ENCODE assay signal across 2 cellular contexts in the genomic region with DNA sequence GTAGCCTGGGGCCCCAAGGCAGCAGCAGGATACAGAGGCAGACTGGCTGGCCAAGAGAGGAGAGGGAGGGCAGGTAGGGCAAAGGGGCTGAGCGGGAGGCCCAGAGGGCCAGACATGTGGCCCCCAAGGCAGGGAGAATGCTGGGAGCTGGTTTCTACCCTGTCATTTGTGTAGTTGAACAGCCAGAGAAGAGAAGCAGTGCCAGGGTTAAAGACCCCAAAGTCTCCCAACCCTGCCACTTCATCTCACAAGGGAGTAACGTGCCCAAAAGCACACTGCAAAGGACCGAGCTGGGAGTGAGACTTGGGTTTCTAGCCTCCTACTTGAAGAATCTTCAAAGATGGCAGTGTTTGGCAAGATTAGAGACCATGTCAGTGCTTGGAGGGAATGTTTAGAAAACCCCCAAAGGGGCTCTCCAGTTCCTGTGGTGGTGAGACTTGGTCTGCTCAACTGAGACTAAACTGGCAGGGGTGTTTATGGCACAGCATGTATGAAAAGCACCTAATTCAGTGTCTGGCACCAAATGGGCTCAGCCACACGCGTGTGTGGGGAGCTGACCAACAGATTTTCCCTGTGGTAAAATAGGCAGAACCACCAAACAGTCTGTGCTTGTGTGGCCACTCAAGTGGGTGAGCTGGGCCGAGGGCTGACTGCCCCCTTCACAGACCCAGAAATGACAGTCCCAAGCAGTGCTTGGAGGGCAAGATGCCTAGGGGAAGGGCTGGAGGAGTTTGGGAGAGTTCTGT.
TF ChIP-seq lines count a peak whose summit lies in the region.

No MANE protein-coding gene starts in this region.

TF ChIP-seq in HepG2, 621 proteins besides CTCF, POLR2A, EP300 and RAD21:
- TF ChIP-seq ZNF354B (CRISPR knock-in tag; IDR thresholded peaks at IDR 0.05) = no peak
- no peak for TF ChIP-seq MAFK (conservative IDR thresholded peaks at IDR 0.05 in 1 of 2, IDR thresholded peaks at IDR 0.05 in 1 of 2; ENCODE audit: low read length in 2 of 2)
- peak; percentile 25 for TF ChIP-seq RBM22 (optimal IDR thresholded peaks at IDR 0.05; ENCODE audit: low read length)

TF ChIP-seq in K562, 482 proteins besides CTCF, POLR2A, EP300 and RAD21 (continues in another document):
- TF ChIP-seq ZNF696 (CRISPR knock-in tag; conservative IDR thresholded peaks at IDR 0.05) (no peak), POLR3A (IDR thresholded peaks at IDR 0.05; ENCODE audit: borderline replicate concordance, extremely low read depth, insufficient read depth, insufficient read length) (no peak), FOXP4 (CRISPR knock-in tag; IDR thresholded peaks at IDR 0.05; ENCODE audit: borderline replicate concordance) (peak; percentile 57; the same call in 1 of the 2 replicates), ZNF217 (CRISPR knock-in tag; IDR thresholded peaks at IDR 0.05) (0 out of 2 replicates have a peak, but pooled peaks have one; percentile 39), RBM22 (IDR thresholded peaks at IDR 0.05; ENCODE audit: low read depth, low read length, poor library complexity, severe bottlenecking) (peak; percentile 40), GTF3C2 (IDR thresholded peaks at IDR 0.05; ENCODE audit: borderline replicate concordance, extremely low read depth, insufficient read length) (no peak), ZNF274 (IDR thresholded peaks at IDR 0.05; ENCODE audit: borderline replicate concordance, low read depth, low read length) (no peak), RNF219 (CRISPR knock-in tag; IDR thresholded peaks at IDR 0.05) (no peak), CREB3 (tag; conservative IDR thresholded peaks at IDR 0.05; ENCODE audit: low read depth) (no peak), HMBOX1 (IDR thresholded peaks at IDR 0.05) (no peak), ESRRB (CRISPR knock-in tag; IDR thresholded peaks at IDR 0.05; ENCODE audit: borderline replicate concordance) (no peak), DEAF1 (CRISPR knock-in tag; IDR thresholded peaks at IDR 0.05) (no peak), ZBTB17 (CRISPR knock-in tag; IDR thresholded peaks at IDR 0.05) (no peak), NR4A1 (CRISPR knock-in tag; IDR thresholded peaks at IDR 0.05) (no peak), NR4A1 (tag; IDR thresholded peaks at IDR 0.05) (no peak), ZNF23 (CRISPR knock-in tag; IDR thresholded peaks at IDR 0.05) (no peak), MYC (IDR thresholded peaks at IDR 0.05; ENCODE audit: low read depth, low read length) (no peak), MYC (CRISPR knock-in tag; IDR thresholded peaks at IDR 0.05; ENCODE audit: borderline replicate concordance, low read depth) (0 out of 2 replicates have a peak, but pooled peaks have one; percentile 36), MYBL2 (IDR thresholded peaks at IDR 0.05; ENCODE audit: low read depth) (no peak), MYBL2 (CRISPR knock-in tag; IDR thresholded peaks at IDR 0.05; ENCODE audit: borderline replicate concordance) (0 out of 2 replicates have a peak, but pooled peaks have one; percentile 18), STAG1 (CRISPR knock-in tag; IDR thresholded peaks at IDR 0.05; ENCODE audit: borderline replicate concordance) (0 out of 2 replicates have a peak, but pooled peaks have one; percentile 5), MED1 (CRISPR knock-in tag; IDR thresholded peaks at IDR 0.05; ENCODE audit: borderline replicate concordance) (peak; percentile 7; the same call in 1 of the 2 replicates), FOXK1 (CRISPR knock-in tag; IDR thresholded peaks at IDR 0.05; ENCODE audit: borderline replicate concordance) (peak; percentile 82; the same call in 1 of the 2 replicates), ATF2 (CRISPR knock-in tag; IDR thresholded peaks at IDR 0.05) (no peak), PHF21A (IDR thresholded peaks at IDR 0.05; ENCODE audit: borderline replicate concordance, low read depth) (no peak), KLF6 (CRISPR knock-in tag; IDR thresholded peaks at IDR 0.05; ENCODE audit: borderline replicate concordance) (no peak), ZFPM2 (CRISPR knock-in tag; IDR thresholded peaks at IDR 0.05) (no peak)
- TF ChIP-seq, protein P1, sequence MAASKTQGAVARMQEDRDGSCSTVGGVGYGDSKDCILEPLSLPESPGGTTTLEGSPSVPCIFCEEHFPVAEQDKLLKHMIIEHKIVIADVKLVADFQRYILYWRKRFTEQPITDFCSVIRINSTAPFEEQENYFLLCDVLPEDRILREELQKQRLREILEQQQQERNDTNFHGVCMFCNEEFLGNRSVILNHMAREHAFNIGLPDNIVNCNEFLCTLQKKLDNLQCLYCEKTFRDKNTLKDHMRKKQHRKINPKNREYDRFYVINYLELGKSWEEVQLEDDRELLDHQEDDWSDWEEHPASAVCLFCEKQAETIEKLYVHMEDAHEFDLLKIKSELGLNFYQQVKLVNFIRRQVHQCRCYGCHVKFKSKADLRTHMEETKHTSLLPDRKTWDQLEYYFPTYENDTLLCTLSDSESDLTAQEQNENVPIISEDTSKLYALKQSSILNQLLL (CRISPR knock-in tag; IDR thresholded peaks at IDR 0.05; ENCODE audit: borderline replicate concordance) = 0 out of 2 replicates have a peak, but pooled peaks have one; percentile 9
- TF ChIP-seq, protein P2, sequence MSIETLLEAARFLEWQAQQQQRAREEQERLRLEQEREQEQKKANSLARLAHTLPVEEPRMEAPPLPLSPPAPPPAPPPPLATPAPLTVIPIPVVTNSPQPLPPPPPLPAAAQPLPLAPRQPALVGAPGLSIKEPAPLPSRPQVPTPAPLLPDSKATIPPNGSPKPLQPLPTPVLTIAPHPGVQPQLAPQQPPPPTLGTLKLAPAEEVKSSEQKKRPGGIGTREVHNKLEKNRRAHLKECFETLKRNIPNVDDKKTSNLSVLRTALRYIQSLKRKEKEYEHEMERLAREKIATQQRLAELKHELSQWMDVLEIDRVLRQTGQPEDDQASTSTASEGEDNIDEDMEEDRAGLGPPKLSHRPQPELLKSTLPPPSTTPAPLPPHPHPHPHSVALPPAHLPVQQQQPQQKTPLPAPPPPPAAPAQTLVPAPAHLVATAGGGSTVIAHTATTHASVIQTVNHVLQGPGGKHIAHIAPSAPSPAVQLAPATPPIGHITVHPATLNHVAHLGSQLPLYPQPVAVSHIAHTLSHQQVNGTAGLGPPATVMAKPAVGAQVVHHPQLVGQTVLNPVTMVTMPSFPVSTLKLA (conservative IDR thresholded peaks at IDR 0.05) = no peak
- TF ChIP-seq, protein P3, sequence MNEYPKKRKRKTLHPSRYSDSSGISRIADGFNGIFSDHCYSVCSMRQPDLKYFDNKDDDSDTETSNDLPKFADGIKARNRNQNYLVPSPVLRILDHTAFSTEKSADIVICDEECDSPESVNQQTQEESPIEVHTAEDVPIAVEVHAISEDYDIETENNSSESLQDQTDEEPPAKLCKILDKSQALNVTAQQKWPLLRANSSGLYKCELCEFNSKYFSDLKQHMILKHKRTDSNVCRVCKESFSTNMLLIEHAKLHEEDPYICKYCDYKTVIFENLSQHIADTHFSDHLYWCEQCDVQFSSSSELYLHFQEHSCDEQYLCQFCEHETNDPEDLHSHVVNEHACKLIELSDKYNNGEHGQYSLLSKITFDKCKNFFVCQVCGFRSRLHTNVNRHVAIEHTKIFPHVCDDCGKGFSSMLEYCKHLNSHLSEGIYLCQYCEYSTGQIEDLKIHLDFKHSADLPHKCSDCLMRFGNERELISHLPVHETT (CRISPR knock-in tag; conservative IDR thresholded peaks at IDR 0.05 in 1 of 2, IDR thresholded peaks at IDR 0.05 in 1 of 2) = no peak
- TF ChIP-seq, protein P4, sequence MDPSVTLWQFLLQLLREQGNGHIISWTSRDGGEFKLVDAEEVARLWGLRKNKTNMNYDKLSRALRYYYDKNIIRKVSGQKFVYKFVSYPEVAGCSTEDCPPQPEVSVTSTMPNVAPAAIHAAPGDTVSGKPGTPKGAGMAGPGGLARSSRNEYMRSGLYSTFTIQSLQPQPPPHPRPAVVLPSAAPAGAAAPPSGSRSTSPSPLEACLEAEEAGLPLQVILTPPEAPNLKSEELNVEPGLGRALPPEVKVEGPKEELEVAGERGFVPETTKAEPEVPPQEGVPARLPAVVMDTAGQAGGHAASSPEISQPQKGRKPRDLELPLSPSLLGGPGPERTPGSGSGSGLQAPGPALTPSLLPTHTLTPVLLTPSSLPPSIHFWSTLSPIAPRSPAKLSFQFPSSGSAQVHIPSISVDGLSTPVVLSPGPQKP (CRISPR knock-in tag; IDR thresholded peaks at IDR 0.05) = no peak
